ENCODE assay signal across 23 cellular contexts in the genomic region with DNA sequence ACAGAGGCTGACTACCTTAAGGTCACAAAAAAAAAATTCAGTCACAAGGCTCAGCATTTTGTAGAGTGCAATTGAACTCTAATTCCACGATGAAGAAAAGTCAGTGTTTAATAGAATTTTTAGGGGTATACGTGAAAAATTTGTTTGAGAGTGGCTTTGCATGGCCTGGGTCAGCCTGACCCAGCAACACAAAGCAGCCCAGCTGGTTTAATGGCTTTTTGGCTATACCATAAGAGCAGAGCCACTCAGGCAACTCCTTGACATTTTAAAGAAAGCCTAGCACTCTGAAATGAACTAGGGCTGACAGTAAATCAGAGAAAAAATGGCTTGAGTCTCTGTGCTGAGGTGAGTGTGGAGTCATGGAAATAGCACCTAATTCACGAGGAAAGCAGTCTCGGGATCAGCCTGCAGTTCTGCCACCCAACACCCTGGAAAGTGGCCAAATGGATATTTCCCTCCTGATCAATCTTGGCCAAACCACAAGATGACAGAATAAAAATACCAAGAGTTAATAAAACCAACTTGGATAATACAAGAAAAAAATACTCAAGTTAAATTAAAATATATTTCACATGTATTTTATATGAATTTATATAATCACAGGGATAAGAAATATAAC. TPM values are rescaled to one million over a fixed set of nuclear protein-coding genes. Genes with fewer than 3 reads are reported as not detected.
DNase-seq lines count a peak whose midpoint lies in the region; ATAC-seq and TF ChIP-seq lines count a peak whose summit lies in the region.
"Had no signal": no experiment of that assay in that cellular context is flagged by ENCODE, and none has a peak within 500 bp of the region (broad histone marks: within the 10 kb centered on the region; RNA-seq: fewer than 3 reads in every experiment).

No MANE protein-coding gene starts in this region.

- no peaks in the 10 kb centered on the region for H3K36me3 ChIP-seq in A673 (ENCODE audit: insufficient read depth, low read length, poor library complexity, severe bottlenecking)
- no peaks in the 10 kb centered on the region for H3K36me3 ChIP-seq in SK-N-SH (replicated peaks in 1 of 2; ENCODE audit: control insufficient read depth in 1 of 2, insufficient read depth in 2 of 2, low read length in 1 of 2)
- H3K36me3 ChIP-seq: SJSA1 had no signal

- BruUV-seq in A673 (replicated peaks; lab: Mats Ljungman, UMichigan): no TSS peak

- H3K9ac ChIP-seq in SK-N-SH: no peak overlapping the region
- H3K9ac ChIP-seq: parathyroid adenoma had no signal

- no peak overlapping the region for H2AFZ ChIP-seq in SK-N-SH (ENCODE audit: low read depth)
- H2AFZ ChIP-seq: hepatocyte, parathyroid adenoma had no signal

- ATAC-seq in HG03196 (IDR thresholded peaks at IDR 0.05; ENCODE audit: unreplicated experiment) (no peak), left lobe of liver (no peak)
- ATAC-seq: activated naive CD4-positive, alpha-beta T cell treated with anti-CD3 and anti-CD28 coated beads, Interleukin-2, amount 50 U/mL, for 72 hours; mucosa of descending colon; right cardiac atrium; T-helper 17 cell had no signal

- peaks cover 50% of the 10 kb centered on the region for H3K4me1 ChIP-seq in A673 (ENCODE audit: insufficient read depth, low read length, poor library complexity, severe bottlenecking)
- H3K4me1 ChIP-seq in SK-N-SH (ENCODE audit: control insufficient read depth in 1 of 2, insufficient read depth in 2 of 2, low read depth in 1 of 2, low read length in 1 of 2): peaks cover 13 to 15% of the 10 kb centered on the region in 2 experiments; a peak in 3 of 4 replicates

- H3K4me3 ChIP-seq in A673 (ENCODE audit: low read depth, low read length, poor library complexity, severe bottlenecking) (no peak overlapping the region), SK-N-SH (ENCODE audit: low read depth in 2 of 2, low read length in 1 of 2) (no peak overlapping the region)
- H3K4me3 ChIP-seq: hepatocyte, mucosa of descending colon, SJSA1 had no signal

- H3K27ac ChIP-seq in A673 (ENCODE audit: low read depth, low read length, poor library complexity, severe bottlenecking) (peak overlapping the region; percentile 40), SK-N-SH (ENCODE audit: low read depth in 2 of 2, low read length in 1 of 2) (no peak overlapping the region)
- H3K27ac ChIP-seq: hepatocyte, parathyroid adenoma, SJSA1, VCaP had no signal

- TF ChIP-seq CTCF in A673 (conservative IDR thresholded peaks at IDR 0.05; ENCODE audit: low read depth, low read length) (no peak), SK-N-SH (IDR thresholded peaks at IDR 0.05) (no peak)

- TF ChIP-seq EP300 in SK-N-SH (IDR thresholded peaks at IDR 0.05; ENCODE audit: borderline replicate concordance in 1 of 2, low read depth in 1 of 2, low read length in 1 of 2): no peak

- CTCF ChIA-PET in A673 (lab: Charles Lee) (no interaction called here), SK-N-SH (lab: Yijun Ruan, JAX) (interaction anchor here (14.0 kb wide), 1 partner anchor 444 kb away, joined by 235 read pairs; no protein-coding TSS in a partner anchor)

- POLR2A ChIA-PET in A673 (lab: Charles Lee; ENCODE audit: low non-redundant PET) (no interaction called here), SK-N-SH (lab: Yijun Ruan, JAX) (no interaction called here)

- DNase-seq in A673 (ENCODE audit: low spot score) (no peak), EH (ENCODE audit: low read depth) (peak; percentile 41), SK-N-SH (no peak), glomerular visceral epithelial cell (ENCODE audit: extremely low spot score) (peak; percentile 39), left lobe of liver (ENCODE audit: low spot score) (no peak), islet precursor cell (no peak)
- DNase-seq: activated CD4-positive, alpha-beta T cell treated with anti-CD3 and anti-CD28 coated beads for 48 hours; CD4-positive, alpha-beta T cell; effector CD8-positive, alpha-beta T cell; GDM1; KG1; mucosa of descending colon; NCI-H526; right cardiac atrium; stimulated activated CD4-positive, alpha-beta T cell treated with anti-CD3 and anti-CD28 coated beads, Interleukin-4, amount 100 ng/mL, for 4 hours; stimulated activated naive CD4-positive, alpha-beta T cell treated with Interleukin-2 at 50 U/mL for 16 hours; T-helper 17 cell had no signal

- H3K9me3 ChIP-seq in A673 (ENCODE audit: low read depth, low read length, poor library complexity, severe bottlenecking) (no peaks in the 10 kb centered on the region), SK-N-SH (no peaks in the 10 kb centered on the region)
- H3K9me3 ChIP-seq: mucosa of descending colon, SJSA1 had no signal

- no peak overlapping the region for H3K4me2 ChIP-seq in SK-N-SH
- H3K4me2 ChIP-seq: hepatocyte had no signal

- no peaks in the 10 kb centered on the region for H3K27me3 ChIP-seq in A673 (replicated peaks; ENCODE audit: insufficient read depth, low read depth, low read length, poor library complexity)
- H3K27me3 ChIP-seq in SK-N-SH (ENCODE audit: insufficient read depth): no peaks in the 10 kb centered on the region
- H3K27me3 ChIP-seq: hepatocyte, SJSA1 had no signal

- no peaks in the 10 kb centered on the region for H4K20me1 ChIP-seq in SK-N-SH (ENCODE audit: insufficient read depth)

- no peak for TF ChIP-seq RAD21 in SK-N-SH (IDR thresholded peaks at IDR 0.05; ENCODE audit: low read length)

- H3F3A ChIP-seq in SK-N-SH (replicated peaks; ENCODE audit: insufficient read depth): no peaks in the 10 kb centered on the region

- no peaks in the 10 kb centered on the region for H3K79me2 ChIP-seq in SK-N-SH (ENCODE audit: insufficient read depth)
- H3K79me2 ChIP-seq: hepatocyte had no signal

- 67% methylated on average over 4 of the region's 4 CpGs for WGBS in SK-N-SH (ENCODE audit: low lambda C conversion rate)

- no peaks in the 10 kb centered on the region for H3K9me2 ChIP-seq in SK-N-SH

- intact Hi-C loops in A673 (cut with micrococcal nuclease; ENCODE audit: unreplicated experiment): loop anchor here (5.0 kb wide), 1 partner anchor 323 kb away; no protein-coding TSS in a partner anchor

TF ChIP-seq in SK-N-SH, 30 proteins besides CTCF, POLR2A, EP300 and RAD21 (continues in another document):
- TF ChIP-seq FOSL2 (IDR thresholded peaks at IDR 0.05; ENCODE audit: borderline replicate concordance, low read depth) (no peak), JUND (IDR thresholded peaks at IDR 0.05) (no peak), POLR2AphosphoS5 (IDR thresholded peaks at IDR 0.05; ENCODE audit: low read depth, low read length) (no peak), RXRA (IDR thresholded peaks at IDR 0.05; ENCODE audit: borderline replicate concordance, low read depth) (no peak), MXI1 (IDR thresholded peaks at IDR 0.05; ENCODE audit: low read depth, low read length) (no peak), NFIC (IDR thresholded peaks at IDR 0.05; ENCODE audit: borderline replicate concordance) (peak; percentile 72), YY1 (IDR thresholded peaks at IDR 0.05; ENCODE audit: low read depth) (no peak), FOXJ3 (CRISPR knock-in tag; IDR thresholded peaks at IDR 0.05) (no peak), TCF12 (IDR thresholded peaks at IDR 0.05) (0 out of 2 replicates have a peak, but pooled peaks have one; percentile 18)
- TF ChIP-seq, protein P1, sequence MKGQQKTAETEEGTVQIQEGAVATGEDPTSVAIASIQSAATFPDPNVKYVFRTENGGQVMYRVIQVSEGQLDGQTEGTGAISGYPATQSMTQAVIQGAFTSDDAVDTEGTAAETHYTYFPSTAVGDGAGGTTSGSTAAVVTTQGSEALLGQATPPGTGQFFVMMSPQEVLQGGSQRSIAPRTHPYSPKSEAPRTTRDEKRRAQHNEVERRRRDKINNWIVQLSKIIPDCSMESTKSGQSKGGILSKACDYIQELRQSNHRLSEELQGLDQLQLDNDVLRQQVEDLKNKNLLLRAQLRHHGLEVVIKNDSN (IDR thresholded peaks at IDR 0.05; ENCODE audit: borderline replicate concordance, low read depth): no peak
- TF ChIP-seq, protein P2, sequence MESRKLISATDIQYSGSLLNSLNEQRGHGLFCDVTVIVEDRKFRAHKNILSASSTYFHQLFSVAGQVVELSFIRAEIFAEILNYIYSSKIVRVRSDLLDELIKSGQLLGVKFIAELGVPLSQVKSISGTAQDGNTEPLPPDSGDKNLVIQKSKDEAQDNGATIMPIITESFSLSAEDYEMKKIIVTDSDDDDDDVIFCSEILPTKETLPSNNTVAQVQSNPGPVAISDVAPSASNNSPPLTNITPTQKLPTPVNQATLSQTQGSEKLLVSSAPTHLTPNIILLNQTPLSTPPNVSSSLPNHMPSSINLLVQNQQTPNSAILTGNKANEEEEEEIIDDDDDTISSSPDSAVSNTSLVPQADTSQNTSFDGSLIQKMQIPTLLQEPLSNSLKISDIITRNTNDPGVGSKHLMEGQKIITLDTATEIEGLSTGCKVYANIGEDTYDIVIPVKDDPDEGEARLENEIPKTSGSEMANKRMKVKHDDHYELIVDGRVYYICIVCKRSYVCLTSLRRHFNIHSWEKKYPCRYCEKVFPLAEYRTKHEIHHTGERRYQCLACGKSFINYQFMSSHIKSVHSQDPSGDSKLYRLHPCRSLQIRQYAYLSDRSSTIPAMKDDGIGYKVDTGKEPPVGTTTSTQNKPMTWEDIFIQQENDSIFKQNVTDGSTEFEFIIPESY (IDR thresholded peaks at IDR 0.05; ENCODE audit: borderline replicate concordance, low read depth): no peak
- TF ChIP-seq, protein P3, sequence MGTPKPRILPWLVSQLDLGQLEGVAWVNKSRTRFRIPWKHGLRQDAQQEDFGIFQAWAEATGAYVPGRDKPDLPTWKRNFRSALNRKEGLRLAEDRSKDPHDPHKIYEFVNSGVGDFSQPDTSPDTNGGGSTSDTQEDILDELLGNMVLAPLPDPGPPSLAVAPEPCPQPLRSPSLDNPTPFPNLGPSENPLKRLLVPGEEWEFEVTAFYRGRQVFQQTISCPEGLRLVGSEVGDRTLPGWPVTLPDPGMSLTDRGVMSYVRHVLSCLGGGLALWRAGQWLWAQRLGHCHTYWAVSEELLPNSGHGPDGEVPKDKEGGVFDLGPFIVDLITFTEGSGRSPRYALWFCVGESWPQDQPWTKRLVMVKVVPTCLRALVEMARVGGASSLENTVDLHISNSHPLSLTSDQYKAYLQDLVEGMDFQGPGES (IDR thresholded peaks at IDR 0.05; ENCODE audit: low read depth, low read length): no peak
- TF ChIP-seq, protein P4, sequence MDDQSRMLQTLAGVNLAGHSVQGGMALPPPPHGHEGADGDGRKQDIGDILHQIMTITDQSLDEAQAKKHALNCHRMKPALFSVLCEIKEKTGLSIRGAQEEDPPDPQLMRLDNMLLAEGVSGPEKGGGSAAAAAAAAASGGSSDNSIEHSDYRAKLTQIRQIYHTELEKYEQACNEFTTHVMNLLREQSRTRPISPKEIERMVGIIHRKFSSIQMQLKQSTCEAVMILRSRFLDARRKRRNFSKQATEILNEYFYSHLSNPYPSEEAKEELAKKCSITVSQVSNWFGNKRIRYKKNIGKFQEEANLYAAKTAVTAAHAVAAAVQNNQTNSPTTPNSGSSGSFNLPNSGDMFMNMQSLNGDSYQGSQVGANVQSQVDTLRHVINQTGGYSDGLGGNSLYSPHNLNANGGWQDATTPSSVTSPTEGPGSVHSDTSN (IDR thresholded peaks at IDR 0.05): peak; percentile 80

RNA-seq across cellular contexts. Expression of a gene that starts 59.5 kb away (rescaled TPM):
- 13.2 and 14.3 TPM in 2 replicates for total RNA-seq in A673 (2021)
- polyA plus RNA-seq in SK-N-SH (2012; rRNA removed): 1.1 and 1.4 TPM in 2 replicates
- 1.6 TPM in 2 replicates for polyA plus RNA-seq in SK-N-SH (2012; cell fraction: cytosol; rRNA removed)
- 0.54 and 1.1 TPM in 2 replicates for polyA plus RNA-seq in SK-N-SH (2012; cell fraction: nucleus; rRNA removed)
- 2.7 TPM for total RNA-seq in left lobe of liver

Comparison
In these comparisons a context has a peak if more than half of its experiments do, and no peak if none do; other contexts are left out.
1. DNase-seq: peak in EH (single experiment) and glomerular visceral epithelial cell (single experiment); none in A673 (single experiment), SK-N-SH (single experiment), left lobe of liver (single experiment) and islet precursor cell (single experiment).